ENCODE assay signal across 2 cellular contexts in genomic region chr17:77482375-77483127, GRCh38.
TF ChIP-seq lines count a peak whose summit lies in the region.

No MANE protein-coding gene starts in this region.

TF ChIP-seq in HepG2, 621 proteins besides CTCF, POLR2A, EP300 and RAD21:
- TF ChIP-seq POLR2AphosphoS5 (IDR thresholded peaks at IDR 0.05; ENCODE audit: low read depth, low read length) = no peak
- TF ChIP-seq ZMYM3 (CRISPR knock-in tag; IDR thresholded peaks at IDR 0.05) = peak; percentile 34; the same call in 1 of the 2 replicates
- no peak for TF ChIP-seq ATF1 (CRISPR knock-in tag; IDR thresholded peaks at IDR 0.05)
- peak; percentile 85 for TF ChIP-seq ZNF629 (CRISPR knock-in tag; conservative IDR thresholded peaks at IDR 0.05)
- peak; percentile 60 for TF ChIP-seq AGO2 (optimal IDR thresholded peaks at IDR 0.05; ENCODE audit: low read depth, low read length)

TF ChIP-seq in H1, 55 proteins besides CTCF, POLR2A, EP300 and RAD21:
- no peak for TF ChIP-seq RBBP5 (IDR thresholded peaks at IDR 0.05; ENCODE audit: borderline replicate concordance, low read depth, low read length)
- TF ChIP-seq NANOG (IDR thresholded peaks at IDR 0.05; ENCODE audit: insufficient read depth, low read depth, low read length, poor library complexity, severe bottlenecking) = no peak
- TF ChIP-seq CHD2 (IDR thresholded peaks at IDR 0.05; ENCODE audit: low read length) = no peak
